Comparison of ENCODE assay signal across 14 cellular contexts in genomic region chr2:184527058-184527457, GRCh38.
"Had no signal": no experiment of that assay in that cellular context is flagged by ENCODE, and none has a peak within 500 bp of the region (broad histone marks: within the 10 kb centered on the region; RNA-seq: fewer than 3 reads in every experiment).

No MANE protein-coding gene starts in this region.

- H3K79me2 ChIP-seq: hepatocyte had no signal

- H3K27me3 ChIP-seq: hepatocyte, sigmoid colon had no signal

- H3K27ac ChIP-seq: coronary artery, epithelial cell of prostate, hepatocyte, psoas muscle, sigmoid colon, WERI-Rb-1 had no signal

- H3K4me2 ChIP-seq: hepatocyte had no signal

- H2AFZ ChIP-seq: hepatocyte had no signal

- ATAC-seq: psoas muscle had no signal

- H3K36me3 ChIP-seq: sigmoid colon, WERI-Rb-1 had no signal

- DNase-seq: activated CD4-positive, alpha-beta T cell treated with anti-CD3 and anti-CD28 coated beads for 4 hours; activated naive CD4-positive, alpha-beta T cell; caudate nucleus; effector memory CD4-positive, alpha-beta T cell; nephron progenitor cell; psoas muscle; sigmoid colon; stimulated activated naive CD4-positive, alpha-beta T cell treated with Interleukin-2 at 50 U/mL for 16 hours; T-helper 9 cell; trophoblast cell; WERI-Rb-1 had no signal

- H3K4me1 ChIP-seq: psoas muscle, sigmoid colon had no signal

- H3K4me3 ChIP-seq: coronary artery, hepatocyte, psoas muscle, sigmoid colon had no signal
